ENCODE assay signal across 1 cellular context in genomic region chr2:170928824-170929685, GRCh38.
A peak's percentile ranks its signal among the peaks of the same experiment; 100 is the strongest.
TF ChIP-seq lines count a peak whose summit lies in the region.

TSS of gene GORASP2 (plus strand) at chr2:170929253. CDS start at chr2:170929341, 88 bp downstream.

TF ChIP-seq in HepG2, 621 proteins besides CTCF, POLR2A, EP300 and RAD21 (continued from another document and continues in another):
- peak; percentile 99; the same call in 1 of the 2 replicates for TF ChIP-seq ZNF747 (CRISPR knock-in tag; IDR thresholded peaks at IDR 0.05; ENCODE audit: borderline replicate concordance)
- peak; percentile 95 for TF ChIP-seq TAF1 (CRISPR knock-in tag; IDR thresholded peaks at IDR 0.05)
- peak; percentile 98 for TF ChIP-seq MXD3 (CRISPR knock-in tag; IDR thresholded peaks at IDR 0.05)
- peak; percentile 92 for TF ChIP-seq ZNF772 (CRISPR knock-in tag; IDR thresholded peaks at IDR 0.05)
- TF ChIP-seq ZC3H4 (CRISPR knock-in tag; IDR thresholded peaks at IDR 0.05; ENCODE audit: borderline replicate concordance), result 0 out of 2 replicates have a peak, but pooled peaks have one; percentile 65
- peak; percentile 88 for TF ChIP-seq SP4 (CRISPR knock-in tag; IDR thresholded peaks at IDR 0.05)
- TF ChIP-seq TEAD3 (CRISPR knock-in tag; optimal IDR thresholded peaks at IDR 0.05; ENCODE audit: borderline replicate concordance), result peak; percentile 95
- TF ChIP-seq ZNF780A (CRISPR knock-in tag; IDR thresholded peaks at IDR 0.05), result peak; percentile 97
- TF ChIP-seq ZNF781 (CRISPR knock-in tag; IDR thresholded peaks at IDR 0.05; ENCODE audit: borderline replicate concordance, not compliant biosample characterization), result no peak
- no peak for TF ChIP-seq ZNF775 (CRISPR knock-in tag; IDR thresholded peaks at IDR 0.05; ENCODE audit: borderline replicate concordance)
- TF ChIP-seq ZNF543 (CRISPR knock-in tag; IDR thresholded peaks at IDR 0.05), result 0 out of 2 replicates have a peak, but pooled peaks have one; percentile 85
- peak; percentile 88 for TF ChIP-seq KMT2B (CRISPR knock-in tag; IDR thresholded peaks at IDR 0.05)
- TF ChIP-seq GTF3A (CRISPR knock-in tag; conservative IDR thresholded peaks at IDR 0.05), result peak; percentile 70
- no peak for TF ChIP-seq ELK4 (CRISPR knock-in tag; IDR thresholded peaks at IDR 0.05; ENCODE audit: borderline replicate concordance)
- peak; percentile 83; the same call in 1 of the 2 replicates for TF ChIP-seq AKAP8 (CRISPR knock-in tag; IDR thresholded peaks at IDR 0.05)
- 0 out of 2 replicates have a peak, but pooled peaks have one; percentile 43 for TF ChIP-seq ZNF512 (CRISPR knock-in tag; IDR thresholded peaks at IDR 0.05)
- TF ChIP-seq ZBED4 (CRISPR knock-in tag; IDR thresholded peaks at IDR 0.05; ENCODE audit: borderline replicate concordance), result peak; percentile 88
- no peak for TF ChIP-seq SNAI1 (CRISPR knock-in tag; IDR thresholded peaks at IDR 0.05; ENCODE audit: borderline replicate concordance)
- peak; percentile 94 for TF ChIP-seq IRX3 (CRISPR knock-in tag; IDR thresholded peaks at IDR 0.05; ENCODE audit: borderline replicate concordance, low read depth)
- TF ChIP-seq THYN1 (CRISPR knock-in tag; IDR thresholded peaks at IDR 0.05; ENCODE audit: borderline replicate concordance, low read depth), result peak; percentile 99
- no peak for TF ChIP-seq PREB (CRISPR knock-in tag; IDR thresholded peaks at IDR 0.05)
- TF ChIP-seq ZUFSP (CRISPR knock-in tag; IDR thresholded peaks at IDR 0.05; ENCODE audit: borderline replicate concordance), result no peak
- TF ChIP-seq ZNF275 (CRISPR knock-in tag; IDR thresholded peaks at IDR 0.05; ENCODE audit: borderline replicate concordance), result peak; percentile 89; the same call in 1 of the 2 replicates
- peak; percentile 95 for TF ChIP-seq ZMAT3 (CRISPR knock-in tag; conservative IDR thresholded peaks at IDR 0.05)
- TF ChIP-seq NCOA2 (CRISPR knock-in tag; IDR thresholded peaks at IDR 0.05), result peak; percentile 61
- TF ChIP-seq CCDC6 (CRISPR knock-in tag; IDR thresholded peaks at IDR 0.05), result peak; percentile 90
- TF ChIP-seq ZNF225 (CRISPR knock-in tag; IDR thresholded peaks at IDR 0.05), result no peak
- peak; percentile 43; the same call in 1 of the 2 replicates for TF ChIP-seq HIVEP1 (CRISPR knock-in tag; IDR thresholded peaks at IDR 0.05)
- TF ChIP-seq NFRKB (IDR thresholded peaks at IDR 0.05), result no peak
- peak; percentile 57; the same call in 1 of the 2 replicates for TF ChIP-seq ZNF460 (CRISPR knock-in tag; IDR thresholded peaks at IDR 0.05; ENCODE audit: borderline replicate concordance)
- peak; percentile 77; the same call in 1 of the 2 replicates for TF ChIP-seq ZBTB44 (CRISPR knock-in tag; IDR thresholded peaks at IDR 0.05)
- TF ChIP-seq ZNF33A (CRISPR knock-in tag; IDR thresholded peaks at IDR 0.05; ENCODE audit: borderline replicate concordance), result no peak; the same call in 1 of the 2 replicates
- TF ChIP-seq ZBTB3 (CRISPR knock-in tag; IDR thresholded peaks at IDR 0.05; ENCODE audit: borderline replicate concordance, low read depth), result no peak; the same call in 1 of the 2 replicates
- peak; percentile 99 for TF ChIP-seq TOPORS (CRISPR knock-in tag; IDR thresholded peaks at IDR 0.05)
- peak; percentile 92 for TF ChIP-seq PITX1 (CRISPR knock-in tag; IDR thresholded peaks at IDR 0.05)
- no peak; the same call in none of the 2 replicates for TF ChIP-seq LBX2 (CRISPR knock-in tag; IDR thresholded peaks at IDR 0.05; ENCODE audit: borderline replicate concordance)
- TF ChIP-seq SMAD9 (CRISPR knock-in tag; IDR thresholded peaks at IDR 0.05), result 0 out of 2 replicates have a peak, but pooled peaks have one; percentile 83
- no peak; the same call in 1 of the 2 replicates for TF ChIP-seq ARNTL (CRISPR knock-in tag; IDR thresholded peaks at IDR 0.05)
- no peak; the same call in 1 of the 2 replicates for TF ChIP-seq ZNF280D (CRISPR knock-in tag; IDR thresholded peaks at IDR 0.05)
- peak; percentile 98 for TF ChIP-seq CCAR2 (optimal IDR thresholded peaks at IDR 0.05; ENCODE audit: low read depth, low read length)
- TF ChIP-seq UBTF (CRISPR knock-in tag; IDR thresholded peaks at IDR 0.05), result peak; percentile 97; the same call in 1 of the 2 replicates
